In the genomic region with DNA sequence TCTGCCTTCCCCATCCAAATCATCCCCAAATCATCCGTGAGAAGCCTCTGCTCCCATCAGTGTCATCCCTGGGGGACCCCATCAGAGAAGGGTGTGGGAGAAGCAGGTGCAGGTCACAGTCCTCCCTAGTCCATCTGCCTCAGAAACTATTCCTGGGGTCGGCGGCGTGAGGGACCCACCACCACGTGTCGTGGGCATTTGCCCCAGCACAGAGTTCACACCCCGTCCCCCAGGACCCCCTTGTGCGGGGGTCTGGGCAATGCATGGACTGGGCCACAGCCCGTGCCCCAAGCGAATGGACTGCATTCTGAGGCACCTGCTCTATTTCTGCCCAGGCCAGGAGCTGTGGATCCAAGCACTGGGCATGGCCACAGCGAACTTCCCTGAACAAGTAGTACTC, we compare ENCODE assay signal across 30 cellular contexts. TPM values are rescaled to one million over a fixed set of nuclear protein-coding genes. Genes with fewer than 3 reads are reported as not detected.
"Had no signal": no experiment of that assay in that cellular context is flagged by ENCODE, and none has a peak within 500 bp of the region (broad histone marks: within the 10 kb centered on the region; RNA-seq: fewer than 3 reads in every experiment).

No MANE protein-coding gene starts in this region.

- ATAC-seq: left cardiac atrium; left ventricle myocardium superior; lower lobe of right lung; naive thymus-derived CD8-positive, alpha-beta T cell; stimulated activated naive B cell treated with anti-CD40 and anti-IgM and Interleukin-4, amounts not matched to agents 10 μg/mL and 1 μg/mL and 100 μg/mL, for 72 hours had no signal

- H3K36me3 Mint-ChIP-seq: immature natural killer cell; stimulated activated naive B cell treated with anti-CD40 and anti-IgM and Interleukin-4, amounts not matched to agents 10 μg/mL and 1 μg/mL and 100 μg/mL, for 72 hours; type B pancreatic cell had no signal

- H3K4me3 ChIP-seq: heart left ventricle, lower lobe of right lung, ovary, right atrium auricular region, right lobe of liver, smooth muscle cell, tibial nerve, uterus had no signal

- H3K4me1 Mint-ChIP-seq: immature natural killer cell; naive thymus-derived CD8-positive, alpha-beta T cell; stimulated activated naive B cell treated with anti-CD40 and anti-IgM and Interleukin-4, amounts not matched to agents 10 μg/mL and 1 μg/mL and 100 μg/mL, for 72 hours had no signal

- H3K4me2 ChIP-seq: smooth muscle cell had no signal

- DNase-seq: heart left ventricle; hypothalamus; immature natural killer cell; kidney glomerular epithelial cell; left cardiac atrium; left ventricle myocardium superior; lower lobe of right lung; mammary epithelial cell; mesenchymal stem cell; naive thymus-derived CD8-positive, alpha-beta T cell; occipital lobe; ovary; right lobe of liver; stimulated activated CD4-positive, alpha-beta T cell treated with anti-CD3 and anti-CD28 coated beads, Interleukin-1b, Interleukin-23, amount 100 ng/mL, for 48 hours; stimulated activated CD4-positive, alpha-beta T cell treated with anti-CD3 and anti-CD28 coated beads, Interleukin-2, amount 100 ng/mL, for 48 hours; stimulated activated CD4-positive, alpha-beta T cell treated with anti-CD3 and anti-CD28 coated beads, Interleukin-4, amount 100 ng/mL, for 4 hours; stimulated activated CD8-positive, alpha-beta memory T cell treated with anti-CD3 and anti-CD28 coated beads, Interleukin-4, amount 100 ng/mL, for 48 hours; stimulated activated naive B cell treated with anti-CD40 and anti-IgM and Interleukin-4, amounts not matched to agents 10 μg/mL and 1 μg/mL and 100 μg/mL, for 72 hours; substantia nigra; uterus had no signal

- H3K27me3 ChIP-seq: heart left ventricle, neutrophil, ovary, right atrium auricular region, right lobe of liver, tibial nerve, uterus had no signal

- H3K36me3 ChIP-seq: heart left ventricle, lower lobe of right lung, neutrophil, ovary, right atrium auricular region, right lobe of liver, tibial nerve, uterus had no signal

- FAIRE-seq: islet of Langerhans had no signal

- H3K27ac ChIP-seq: heart left ventricle, lower lobe of right lung, neutrophil, ovary, right atrium auricular region, right lobe of liver, tibial nerve, uterus had no signal

- H3K4me1 ChIP-seq: lower lobe of right lung, right atrium auricular region, right lobe of liver, uterus had no signal

- H3K27ac Mint-ChIP-seq: immature natural killer cell; naive thymus-derived CD8-positive, alpha-beta T cell; nephron; progenitor cell of endocrine pancreas; stimulated activated naive B cell treated with anti-CD40 and anti-IgM and Interleukin-4, amounts not matched to agents 10 μg/mL and 1 μg/mL and 100 μg/mL, for 72 hours; stimulated activated naive CD8-positive, alpha-beta T cell treated with anti-CD3 and anti-CD28 coated beads, Interleukin-15, Interleukin-2, amounts not matched to agents 100 ng/mL and 50 ng/mL, for 24 hours; type B pancreatic cell had no signal

- H3K9me3 Mint-ChIP-seq: immature natural killer cell; naive thymus-derived CD8-positive, alpha-beta T cell; nephron; neural crest cell; stimulated activated naive B cell treated with anti-CD40 and anti-IgM and Interleukin-4, amounts not matched to agents 10 μg/mL and 1 μg/mL and 100 μg/mL, for 72 hours; stimulated activated naive CD8-positive, alpha-beta T cell treated with anti-CD3 and anti-CD28 coated beads, Interleukin-15, Interleukin-2, amounts not matched to agents 100 ng/mL and 50 ng/mL, for 24 hours; type B pancreatic cell had no signal

- H3K9me3 ChIP-seq: heart left ventricle, lower lobe of right lung, neutrophil, ovary, right atrium auricular region, right lobe of liver, tibial nerve, uterus had no signal

- H3K4me3 Mint-ChIP-seq: immature natural killer cell; naive thymus-derived CD8-positive, alpha-beta T cell; nephron; neural crest cell; stimulated activated naive B cell treated with anti-CD40 and anti-IgM and Interleukin-4, amounts not matched to agents 10 μg/mL and 1 μg/mL and 100 μg/mL, for 72 hours; stimulated activated naive CD8-positive, alpha-beta T cell treated with anti-CD3 and anti-CD28 coated beads, Interleukin-15, Interleukin-2, amounts not matched to agents 100 ng/mL and 50 ng/mL, for 24 hours; type B pancreatic cell had no signal

RNA-seq across cellular contexts. Expression of a gene that starts 38.4 kb away (rescaled TPM):
- polyA plus RNA-seq: naive thymus-derived CD8-positive, alpha-beta T cell had no signal

RNA-seq across cellular contexts. Expression of a gene that starts 52.6 kb away (rescaled TPM):
- total RNA-seq: mammary epithelial cell, neural crest cell had no signal
